25 cellular contexts compared by ENCODE assay signal in the genomic region with DNA sequence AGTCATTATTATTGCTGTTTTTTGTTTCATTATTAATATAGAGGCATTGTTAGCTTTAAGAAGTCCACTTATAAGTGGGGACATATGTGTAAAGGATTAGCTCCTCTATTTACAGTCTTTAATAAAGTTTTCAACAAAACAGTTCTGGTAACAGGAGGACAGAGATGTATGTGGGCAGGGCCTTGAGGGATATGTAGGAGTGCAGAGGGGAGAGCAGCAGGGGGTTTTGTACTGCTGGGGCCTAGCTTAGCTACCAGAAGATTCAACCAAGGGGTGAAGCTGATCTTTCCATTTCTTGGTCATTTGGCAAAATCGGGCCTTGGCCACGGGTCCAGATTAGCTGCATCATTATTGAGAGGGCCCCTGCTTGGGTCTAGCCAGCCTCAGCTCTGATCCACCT.
DNase-seq lines count a peak whose midpoint lies in the region; ATAC-seq and TF ChIP-seq lines count a peak whose summit lies in the region.
"Had no signal": no experiment of that assay in that cellular context is flagged by ENCODE, and none has a peak within 500 bp of the region (broad histone marks: within the 10 kb centered on the region; RNA-seq: fewer than 3 reads in every experiment).

No MANE protein-coding gene starts in this region.

- no peak overlapping the region for H3K23ac ChIP-seq in H9 (ENCODE audit: insufficient read length, low read depth, low read length)

- H2BK15ac ChIP-seq in H9 (ENCODE audit: low read depth, low read length), result no peak overlapping the region

- no peak overlapping the region for H4K5ac ChIP-seq in H9 (ENCODE audit: insufficient read length, low read depth, low read length)

- H3K4me3 Mint-ChIP-seq in nephron, result no peak overlapping the region
- no peak overlapping the region for H3K4me3 Mint-ChIP-seq in H9
- H3K4me3 Mint-ChIP-seq: HFFc6 had no signal

- H3K56ac ChIP-seq in H9 (ENCODE audit: insufficient read length, low read depth, low read length), result no peak overlapping the region

- TF ChIP-seq POLR2A in heart left ventricle (IDR thresholded peaks at IDR 0.05), result no peak

- H2BK12ac ChIP-seq in H9 (ENCODE audit: insufficient read length, low read depth, low read length), result no peak overlapping the region

- H3K36me3 Mint-ChIP-seq in nephron (ENCODE audit: low read depth) (no peaks in the 10 kb centered on the region), H9 (ENCODE audit: insufficient read depth in 1 of 3, low read depth in 3 of 3) (peaks cover 0 to 2% (median 0%) of the 10 kb centered on the region in 3 experiments; a peak in 4 of 7 replicates)

- H3K27me3 ChIP-seq in heart left ventricle, result no peaks in the 10 kb centered on the region
- H3K27me3 ChIP-seq in skeletal muscle tissue (ENCODE audit: control insufficient read depth in 3 of 3, insufficient read depth in 3 of 3, low read length in 3 of 3), result no peaks in the 10 kb centered on the region
- no peaks in the 10 kb centered on the region for H3K27me3 ChIP-seq in H9 (ENCODE audit: insufficient read depth, low read length)
- H3K27me3 ChIP-seq: SJCRH30 had no signal

- H3K27ac Mint-ChIP-seq in nephron (peak overlapping the region; percentile 18 to 34 (median 30)), H9 (peak overlapping the region in 1 of 3 experiments; percentile 77; a peak in 1 of 7 replicates)
- H3K27ac Mint-ChIP-seq: HFFc6 had no signal

- H3K4me1 Mint-ChIP-seq in nephron (peaks cover 46% of the 10 kb centered on the region), H9 (peaks cover 18 to 28% of the 10 kb centered on the region in 2 experiments)

- H3K9ac ChIP-seq in skeletal muscle tissue (ENCODE audit: low read depth in 1 of 3, low read length in 3 of 3) (peak overlapping the region in 1 of 3 donors; percentile 55), H9 (ENCODE audit: extremely low read depth, insufficient read length, low read length) (no peak overlapping the region)

- no peak overlapping the region for H4K8ac ChIP-seq in H9 (replicated peaks; ENCODE audit: insufficient read length, low read depth, low read length)

- no peak overlapping the region for H2AK5ac ChIP-seq in H9 (ENCODE audit: insufficient read length, low read length)

- DNase-seq in heart left ventricle, result no peak
- no peak for DNase-seq in cardiac septum (ENCODE audit: low spot score)
- no peak for DNase-seq in RWPE1 (ENCODE audit: low spot score)
- no peak for DNase-seq in H9
- DNase-seq in NCI-H524 (lab: John Stamatoyannopoulos, UW), result no peak
- DNase-seq: Calu3; DMS79 treated with DMSO at 0.1 percent for 48 hours; GF-D8; H7; HFFc6; KBM-7; MV-4-11; NCI-H1105 treated with DMSO at 0.1 percent for 48 hours; NCI-H146; NCI-H1930; NCI-H2107; NCI-H446; NCI-H526; NCI-H82; NK-92 treated with Interleukin-12 subunit alpha and Interleukin-12 subunit beta, amount 100 ng/mL, for 24 hours; PC-3; SJCRH30 had no signal

- peaks cover 3% of the 10 kb centered on the region for H4K20me1 ChIP-seq in H9 (ENCODE audit: control insufficient read depth, insufficient read depth, insufficient read length)

- no peaks in the 10 kb centered on the region for H3K79me2 ChIP-seq in H9 (ENCODE audit: insufficient read depth, low read length)

- no peak overlapping the region for H3K18ac ChIP-seq in H9 (ENCODE audit: insufficient read length, low read depth, low read length)

- intact Hi-C loops in heart left ventricle (cut with DNase I) (loop anchor here in 4 of 10 donors (5.0 to 10.0 kb wide), 3 partner anchors 43 to 55 kb away; no protein-coding TSS in a partner anchor), cardiac septum (cut with DNase I) (no loop called here)

- H2AFZ ChIP-seq in H9 (ENCODE audit: low read length), result no peak overlapping the region

- WGBS in heart left ventricle, 4 donors, result 53 to 64% (median 56%) methylated on average over 2 of the region's 2 CpGs
- WGBS in H9 (ENCODE audit: extremely low coverage, insufficient read length, low lambda C conversion rate), result no CpG with 5 or more reads among the region's 2 CpGs

- TF ChIP-seq CTCF in heart left ventricle (IDR thresholded peaks at IDR 0.05) (no peak), RWPE1 (conservative IDR thresholded peaks at IDR 0.05; ENCODE audit: low read depth) (no peak), nephron (IDR thresholded peaks at IDR 0.05; ENCODE audit: unreplicated experiment in 3 of 3) (no peak), H9 (conservative IDR thresholded peaks at IDR 0.05) (no peak)

- peaks cover 0 to 10% (median 0%) of the 10 kb centered on the region in 9 donors for H3K36me3 ChIP-seq in heart left ventricle
- H3K36me3 ChIP-seq in skeletal muscle tissue (ENCODE audit: control insufficient read depth in 3 of 3, insufficient read depth in 3 of 3, low read length in 3 of 3), result peaks cover 0 to 5% (median 0%) of the 10 kb centered on the region in 3 donors
- H3K36me3 ChIP-seq: SJCRH30 had no signal

- H4K91ac ChIP-seq in H9 (ENCODE audit: insufficient read length, low read depth, low read length), result no peak overlapping the region

- H3K27me3 Mint-ChIP-seq in nephron (ENCODE audit: low read depth) (no peaks in the 10 kb centered on the region), H9 (ENCODE audit: low read depth) (no peaks in the 10 kb centered on the region; the same call in 1 of the 2 replicates)

- H3K4ac ChIP-seq in H9 (ENCODE audit: low read depth, low read length), result no peak overlapping the region

- no peaks in the 10 kb centered on the region for H3K79me1 ChIP-seq in H9 (ENCODE audit: insufficient read depth, low read depth, low read length, poor library complexity, severe bottlenecking)

- H2BK5ac ChIP-seq in H9 (ENCODE audit: insufficient read length, low read length), result no peak overlapping the region

- H3K4me3 ChIP-seq in heart left ventricle, result peak overlapping the region in 7 of 12 donors; percentile 39 to 52 (median 46)
- no peak overlapping the region for H3K4me3 ChIP-seq in skeletal muscle tissue (ENCODE audit: low read length in 3 of 3)
- H3K4me3 ChIP-seq: SJCRH30 had no signal

- H2BK20ac ChIP-seq in H9 (ENCODE audit: low read depth, low read length, poor library complexity, severe bottlenecking), result no peak overlapping the region

- no peak overlapping the region for H3K14ac ChIP-seq in H9 (ENCODE audit: insufficient read depth, low read length)

- H2BK120ac ChIP-seq in H9 (ENCODE audit: low read depth, low read length, poor library complexity, severe bottlenecking), result no peak overlapping the region

- POLR2A ChIA-PET in RWPE1 (lab: Yijun Ruan, JAX; ENCODE audit: low non-redundant PET), result no interaction called here

- peak overlapping the region in 11 of 12 donors; percentile 62 to 92 (median 88) for H3K27ac ChIP-seq in heart left ventricle
- H3K27ac ChIP-seq in RWPE1, result peak overlapping the region; percentile 33
- H3K27ac ChIP-seq in skeletal muscle tissue (ENCODE audit: low read depth, low read length), result peak overlapping the region; percentile 17
- no peak overlapping the region for H3K27ac ChIP-seq in H9 (ENCODE audit: insufficient read length, low read depth, low read length)
- H3K27ac ChIP-seq: SJCRH30 had no signal

- CTCF ChIA-PET in RWPE1 (lab: Yijun Ruan, JAX), result interaction anchor here (1.5 kb wide), 1 partner anchor 8 kb away, joined by 7 read pairs; no protein-coding TSS in a partner anchor

- H3K9me3 Mint-ChIP-seq in nephron (no peaks in the 10 kb centered on the region), H9 (no peaks in the 10 kb centered on the region)
- H3K9me3 Mint-ChIP-seq: HFFc6 had no signal

- H3K23me2 ChIP-seq in H9 (ENCODE audit: insufficient read length, low read depth, low read length, poor library complexity, severe bottlenecking), result no peaks in the 10 kb centered on the region

- peaks cover 16 to 69% (median 39%) of the 10 kb centered on the region in 12 donors for H3K4me1 ChIP-seq in heart left ventricle
- peaks cover 30 to 41% (median 40%) of the 10 kb centered on the region in 3 donors for H3K4me1 ChIP-seq in skeletal muscle tissue (ENCODE audit: control insufficient read depth in 3 of 3, insufficient read depth in 3 of 3, low read length in 3 of 3)
- H3K4me1 ChIP-seq in H9 (ENCODE audit: insufficient read depth, low read length), result no peaks in the 10 kb centered on the region; the same call in 1 of the 2 replicates

- no peak overlapping the region for H3T11ph ChIP-seq in H9 (ENCODE audit: low read length)

- no peak for ATAC-seq in heart left ventricle
- ATAC-seq: PC-3, Right ventricle myocardium inferior had no signal

- no peak overlapping the region for H3K4me2 ChIP-seq in H9 (ENCODE audit: insufficient read depth, insufficient read length, low read length)

- H3K9me3 ChIP-seq in heart left ventricle (no peaks in the 10 kb centered on the region), skeletal muscle tissue (ENCODE audit: control insufficient read depth in 3 of 3, low read length in 3 of 3) (no peaks in the 10 kb centered on the region), H9 (ENCODE audit: control insufficient read depth, low read depth, low read length) (no peaks in the 10 kb centered on the region)
- H3K9me3 ChIP-seq: SJCRH30 had no signal

Comparison
In these comparisons a context has a peak if more than half of its experiments do, and no peak if none do; other contexts are left out.
1. H3K4me3 ChIP-seq: peak in heart left ventricle (7 of 12); none in skeletal muscle tissue (0 of 3).